ENCODE assay signal across 1 cellular context in the genomic region with DNA sequence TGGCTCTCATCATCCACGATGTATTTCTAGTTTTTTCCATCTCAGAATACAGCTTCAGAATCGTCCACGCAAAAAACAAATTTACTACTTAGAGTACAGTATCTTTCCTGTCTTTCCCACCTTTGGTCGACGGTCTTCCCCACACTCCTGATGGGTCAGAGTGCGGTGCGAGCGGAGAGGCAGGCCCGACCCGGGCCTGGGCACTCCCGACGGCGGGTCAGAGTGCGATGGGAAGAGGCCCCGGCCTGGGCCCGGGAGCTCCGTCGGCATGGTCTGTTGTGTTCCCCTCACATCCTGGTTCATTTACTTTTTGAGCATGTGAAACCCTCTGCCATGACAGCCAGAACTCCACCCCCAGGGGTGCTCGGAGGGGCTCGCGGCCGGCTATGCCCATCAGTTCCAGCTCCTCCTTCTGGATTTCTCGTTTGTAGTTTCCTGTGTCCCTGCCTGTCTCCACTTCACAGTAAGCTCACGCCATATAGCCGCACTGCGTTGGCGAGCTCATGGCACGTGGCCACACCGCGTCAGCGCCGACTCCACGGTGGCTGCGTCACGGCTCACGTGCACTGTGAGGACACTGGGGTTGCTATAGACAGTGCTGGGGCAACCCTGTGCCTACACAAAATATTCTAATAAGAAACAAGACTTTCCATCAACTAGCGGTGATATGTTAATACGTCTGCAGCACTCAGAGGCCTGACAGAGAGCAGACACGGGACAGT.
TF ChIP-seq lines count a peak whose summit lies in the region.

No MANE protein-coding gene starts in this region.

TF ChIP-seq in K562, 482 proteins besides CTCF, POLR2A, EP300 and RAD21 (continued from another document):
- TF ChIP-seq, protein P1, sequence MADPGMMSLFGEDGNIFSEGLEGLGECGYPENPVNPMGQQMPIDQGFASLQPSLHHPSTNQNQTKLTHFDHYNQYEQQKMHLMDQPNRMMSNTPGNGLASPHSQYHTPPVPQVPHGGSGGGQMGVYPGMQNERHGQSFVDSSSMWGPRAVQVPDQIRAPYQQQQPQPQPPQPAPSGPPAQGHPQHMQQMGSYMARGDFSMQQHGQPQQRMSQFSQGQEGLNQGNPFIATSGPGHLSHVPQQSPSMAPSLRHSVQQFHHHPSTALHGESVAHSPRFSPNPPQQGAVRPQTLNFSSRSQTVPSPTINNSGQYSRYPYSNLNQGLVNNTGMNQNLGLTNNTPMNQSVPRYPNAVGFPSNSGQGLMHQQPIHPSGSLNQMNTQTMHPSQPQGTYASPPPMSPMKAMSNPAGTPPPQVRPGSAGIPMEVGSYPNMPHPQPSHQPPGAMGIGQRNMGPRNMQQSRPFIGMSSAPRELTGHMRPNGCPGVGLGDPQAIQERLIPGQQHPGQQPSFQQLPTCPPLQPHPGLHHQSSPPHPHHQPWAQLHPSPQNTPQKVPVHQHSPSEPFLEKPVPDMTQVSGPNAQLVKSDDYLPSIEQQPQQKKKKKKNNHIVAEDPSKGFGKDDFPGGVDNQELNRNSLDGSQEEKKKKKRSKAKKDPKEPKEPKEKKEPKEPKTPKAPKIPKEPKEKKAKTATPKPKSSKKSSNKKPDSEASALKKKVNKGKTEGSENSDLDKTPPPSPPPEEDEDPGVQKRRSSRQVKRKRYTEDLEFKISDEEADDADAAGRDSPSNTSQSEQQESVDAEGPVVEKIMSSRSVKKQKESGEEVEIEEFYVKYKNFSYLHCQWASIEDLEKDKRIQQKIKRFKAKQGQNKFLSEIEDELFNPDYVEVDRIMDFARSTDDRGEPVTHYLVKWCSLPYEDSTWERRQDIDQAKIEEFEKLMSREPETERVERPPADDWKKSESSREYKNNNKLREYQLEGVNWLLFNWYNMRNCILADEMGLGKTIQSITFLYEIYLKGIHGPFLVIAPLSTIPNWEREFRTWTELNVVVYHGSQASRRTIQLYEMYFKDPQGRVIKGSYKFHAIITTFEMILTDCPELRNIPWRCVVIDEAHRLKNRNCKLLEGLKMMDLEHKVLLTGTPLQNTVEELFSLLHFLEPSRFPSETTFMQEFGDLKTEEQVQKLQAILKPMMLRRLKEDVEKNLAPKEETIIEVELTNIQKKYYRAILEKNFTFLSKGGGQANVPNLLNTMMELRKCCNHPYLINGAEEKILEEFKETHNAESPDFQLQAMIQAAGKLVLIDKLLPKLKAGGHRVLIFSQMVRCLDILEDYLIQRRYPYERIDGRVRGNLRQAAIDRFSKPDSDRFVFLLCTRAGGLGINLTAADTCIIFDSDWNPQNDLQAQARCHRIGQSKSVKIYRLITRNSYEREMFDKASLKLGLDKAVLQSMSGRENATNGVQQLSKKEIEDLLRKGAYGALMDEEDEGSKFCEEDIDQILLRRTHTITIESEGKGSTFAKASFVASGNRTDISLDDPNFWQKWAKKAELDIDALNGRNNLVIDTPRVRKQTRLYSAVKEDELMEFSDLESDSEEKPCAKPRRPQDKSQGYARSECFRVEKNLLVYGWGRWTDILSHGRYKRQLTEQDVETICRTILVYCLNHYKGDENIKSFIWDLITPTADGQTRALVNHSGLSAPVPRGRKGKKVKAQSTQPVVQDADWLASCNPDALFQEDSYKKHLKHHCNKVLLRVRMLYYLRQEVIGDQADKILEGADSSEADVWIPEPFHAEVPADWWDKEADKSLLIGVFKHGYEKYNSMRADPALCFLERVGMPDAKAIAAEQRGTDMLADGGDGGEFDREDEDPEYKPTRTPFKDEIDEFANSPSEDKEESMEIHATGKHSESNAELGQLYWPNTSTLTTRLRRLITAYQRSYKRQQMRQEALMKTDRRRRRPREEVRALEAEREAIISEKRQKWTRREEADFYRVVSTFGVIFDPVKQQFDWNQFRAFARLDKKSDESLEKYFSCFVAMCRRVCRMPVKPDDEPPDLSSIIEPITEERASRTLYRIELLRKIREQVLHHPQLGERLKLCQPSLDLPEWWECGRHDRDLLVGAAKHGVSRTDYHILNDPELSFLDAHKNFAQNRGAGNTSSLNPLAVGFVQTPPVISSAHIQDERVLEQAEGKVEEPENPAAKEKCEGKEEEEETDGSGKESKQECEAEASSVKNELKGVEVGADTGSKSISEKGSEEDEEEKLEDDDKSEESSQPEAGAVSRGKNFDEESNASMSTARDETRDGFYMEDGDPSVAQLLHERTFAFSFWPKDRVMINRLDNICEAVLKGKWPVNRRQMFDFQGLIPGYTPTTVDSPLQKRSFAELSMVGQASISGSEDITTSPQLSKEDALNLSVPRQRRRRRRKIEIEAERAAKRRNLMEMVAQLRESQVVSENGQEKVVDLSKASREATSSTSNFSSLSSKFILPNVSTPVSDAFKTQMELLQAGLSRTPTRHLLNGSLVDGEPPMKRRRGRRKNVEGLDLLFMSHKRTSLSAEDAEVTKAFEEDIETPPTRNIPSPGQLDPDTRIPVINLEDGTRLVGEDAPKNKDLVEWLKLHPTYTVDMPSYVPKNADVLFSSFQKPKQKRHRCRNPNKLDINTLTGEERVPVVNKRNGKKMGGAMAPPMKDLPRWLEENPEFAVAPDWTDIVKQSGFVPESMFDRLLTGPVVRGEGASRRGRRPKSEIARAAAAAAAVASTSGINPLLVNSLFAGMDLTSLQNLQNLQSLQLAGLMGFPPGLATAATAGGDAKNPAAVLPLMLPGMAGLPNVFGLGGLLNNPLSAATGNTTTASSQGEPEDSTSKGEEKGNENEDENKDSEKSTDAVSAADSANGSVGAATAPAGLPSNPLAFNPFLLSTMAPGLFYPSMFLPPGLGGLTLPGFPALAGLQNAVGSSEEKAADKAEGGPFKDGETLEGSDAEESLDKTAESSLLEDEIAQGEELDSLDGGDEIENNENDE (IDR thresholded peaks at IDR 0.05; ENCODE audit: low read depth, low read length), result no peak
